ENCODE assay signal across 8 cellular contexts in the genomic region with DNA sequence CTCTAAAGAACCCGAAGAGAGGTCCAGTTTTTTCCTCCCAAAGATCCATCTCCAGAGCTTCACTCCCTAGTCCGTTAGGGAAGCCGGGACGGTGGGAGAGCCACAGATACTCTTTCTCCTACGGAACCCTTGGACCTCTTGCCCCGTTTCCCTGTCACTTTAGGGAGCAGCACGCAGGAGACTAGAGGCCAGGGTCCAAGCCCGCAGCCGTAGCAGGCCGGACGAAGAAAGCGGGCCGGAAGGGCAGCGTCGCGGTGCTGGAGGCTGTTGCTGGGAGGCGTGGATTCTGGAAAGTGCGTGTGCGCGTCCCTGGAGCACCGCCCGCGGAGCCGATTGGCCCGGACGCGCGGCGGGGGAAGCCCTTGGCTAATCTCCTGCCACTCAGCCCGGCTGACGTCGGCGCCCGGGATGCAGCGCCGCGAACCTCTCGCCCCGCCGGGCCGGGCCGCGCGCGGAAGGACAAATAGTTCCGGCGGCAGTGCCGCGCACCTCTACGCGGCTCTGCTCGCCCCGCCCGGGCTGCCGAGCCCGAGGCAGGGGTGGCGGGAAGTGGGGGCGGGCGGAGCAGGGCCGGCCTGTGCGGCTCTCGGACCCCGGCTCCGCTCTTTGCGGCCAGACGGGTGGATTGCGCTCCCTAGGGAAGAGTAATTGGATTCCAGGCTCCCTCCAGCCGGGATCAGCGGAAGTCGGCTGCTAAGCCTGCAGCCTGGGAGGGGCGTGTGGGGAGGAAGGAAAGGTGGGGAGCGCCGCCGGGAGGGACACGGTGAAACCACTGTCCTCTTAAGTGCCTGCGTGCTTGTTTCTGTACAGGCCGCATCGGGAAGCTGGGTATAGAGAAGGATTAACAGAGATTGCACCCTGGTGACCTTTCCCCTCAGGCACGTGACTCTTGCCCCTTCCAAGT. TPM values are rescaled to one million over a fixed set of nuclear protein-coding genes. Genes with fewer than 3 reads are reported as not detected.
DNase-seq lines count a peak whose midpoint lies in the region; ATAC-seq, FAIRE-seq and TF ChIP-seq lines count a peak whose summit lies in the region.

No MANE protein-coding gene starts in this region.

- peak overlapping the region; percentile 81 for H3K4me3 Mint-ChIP-seq in stimulated activated naive CD8-positive, alpha-beta T cell treated with anti-CD3 and anti-CD28 coated beads, Interleukin-15, Interleukin-2, amounts not matched to agents 100 ng/mL and 50 ng/mL, for 24 hours

- H3K27ac ChIP-seq in RWPE2 (ENCODE audit: poor library complexity, severe bottlenecking) (peak overlapping the region; percentile 70), neural cell (ENCODE audit: low read length) (peak overlapping the region; percentile 71)

- TF ChIP-seq POLR2A in H54 (IDR thresholded peaks at IDR 0.05; ENCODE audit: low read depth, low read length) = peak; percentile 88

- peak; percentile 88 for TF ChIP-seq EP300 in neural cell (conservative IDR thresholded peaks at IDR 0.05; ENCODE audit: poor library complexity, severe bottlenecking)

- peak overlapping the region; percentile 91 for H3K4me2 ChIP-seq in neural cell (ENCODE audit: low read length)

- H3K4me3 ChIP-seq in RWPE2 (ENCODE audit: severe bottlenecking) (peak overlapping the region; percentile 57), fibroblast of villous mesenchyme (ENCODE audit: low read depth, low read length) (peak overlapping the region; percentile 68), neural cell (ENCODE audit: low read length) (peak overlapping the region; percentile 80)

- H3K27me3 Mint-ChIP-seq in stimulated activated naive CD8-positive, alpha-beta T cell treated with anti-CD3 and anti-CD28 coated beads, Interleukin-15, Interleukin-2, amounts not matched to agents 100 ng/mL and 50 ng/mL, for 24 hours = no peaks in the 10 kb centered on the region

- no peaks in the 10 kb centered on the region for H3K36me3 Mint-ChIP-seq in stimulated activated naive CD8-positive, alpha-beta T cell treated with anti-CD3 and anti-CD28 coated beads, Interleukin-15, Interleukin-2, amounts not matched to agents 100 ng/mL and 50 ng/mL, for 24 hours (ENCODE audit: low read depth)

- FAIRE-seq in H54 (lab: Jason Lieb, UNC) = no peak

- no peaks in the 10 kb centered on the region for H3K9me2 ChIP-seq in neural cell (ENCODE audit: insufficient read depth, low read length)

- H2AFZ ChIP-seq in neural cell (ENCODE audit: low read depth, low read length) = peak overlapping the region; percentile 96

- H3K9me3 Mint-ChIP-seq in stimulated activated naive CD8-positive, alpha-beta T cell treated with anti-CD3 and anti-CD28 coated beads, Interleukin-15, Interleukin-2, amounts not matched to agents 100 ng/mL and 50 ng/mL, for 24 hours = no peaks in the 10 kb centered on the region

- H3K9ac ChIP-seq in ES-I3 (ENCODE audit: low read depth, low read length) (peak overlapping the region; percentile 49), neural cell (ENCODE audit: low read length) (peak overlapping the region; percentile 85)

- ATAC-seq in RWPE2 (ENCODE audit: low read depth) = peak; percentile 94

- H3K4me1 ChIP-seq in ES-I3 (ENCODE audit: insufficient read depth, low read length) (peaks cover 5% of the 10 kb centered on the region; the same call in 1 of the 2 replicates), RWPE2 (ENCODE audit: insufficient read depth, poor library complexity, severe bottlenecking) (peaks cover 8% of the 10 kb centered on the region)

- peaks cover 26% of the 10 kb centered on the region for H3K4me1 Mint-ChIP-seq in stimulated activated naive CD8-positive, alpha-beta T cell treated with anti-CD3 and anti-CD28 coated beads, Interleukin-15, Interleukin-2, amounts not matched to agents 100 ng/mL and 50 ng/mL, for 24 hours (ENCODE audit: low read depth)

- no peaks in the 10 kb centered on the region for H3K79me2 ChIP-seq in neural cell (replicated peaks; ENCODE audit: insufficient read depth, low read length)

- peak; percentile 47 for TF ChIP-seq CTCF in RWPE2 (IDR thresholded peaks at IDR 0.05; ENCODE audit: poor library complexity, severe bottlenecking)
- no peak for TF ChIP-seq CTCF in fibroblast of villous mesenchyme (IDR thresholded peaks at IDR 0.05; ENCODE audit: insufficient read depth, low read depth, low read length)
- no peak for TF ChIP-seq CTCF in neural cell (IDR thresholded peaks at IDR 0.05; ENCODE audit: poor library complexity, severe bottlenecking)

- H3K9me3 ChIP-seq in ES-I3 (ENCODE audit: control insufficient read depth, insufficient read depth, low read length) = no peaks in the 10 kb centered on the region
- no peaks in the 10 kb centered on the region for H3K9me3 ChIP-seq in RWPE2 (ENCODE audit: severe bottlenecking)
- no peaks in the 10 kb centered on the region for H3K9me3 ChIP-seq in neural cell (ENCODE audit: low read length)

- peak; percentile 47 for TF ChIP-seq RAD21 in neural cell (conservative IDR thresholded peaks at IDR 0.05)

- H3F3A ChIP-seq in neural cell (ENCODE audit: insufficient read depth, low read length, poor library complexity, severe bottlenecking) = peaks cover 9% of the 10 kb centered on the region

- no peaks in the 10 kb centered on the region for H3K27me3 ChIP-seq in RWPE2 (ENCODE audit: insufficient read depth, poor library complexity, severe bottlenecking)
- H3K27me3 ChIP-seq in neural cell (ENCODE audit: insufficient read depth, low read depth, low read length) = no peaks in the 10 kb centered on the region

- H3K36me3 ChIP-seq in ES-I3 (ENCODE audit: insufficient read depth, low read length) = no peaks in the 10 kb centered on the region
- H3K36me3 ChIP-seq in RWPE2 (ENCODE audit: low read depth) = no peaks in the 10 kb centered on the region
- H3K36me3 ChIP-seq in neural cell (ENCODE audit: insufficient read depth, low read length) = no peaks in the 10 kb centered on the region

- peak overlapping the region; percentile 88 for H3K27ac Mint-ChIP-seq in stimulated activated naive CD8-positive, alpha-beta T cell treated with anti-CD3 and anti-CD28 coated beads, Interleukin-15, Interleukin-2, amounts not matched to agents 100 ng/mL and 50 ng/mL, for 24 hours

- peak; percentile 70 for DNase-seq in H54 (ENCODE audit: insufficient read length, low spot score)
- DNase-seq in LoVo (ENCODE audit: low spot score) = peak; percentile 99
- peak; percentile 96 for DNase-seq in RWPE2 (ENCODE audit: low spot score)
- peak; percentile 75 for DNase-seq in activated gamma-delta T cell (lab: John Stamatoyannopoulos, UW)
- DNase-seq in fibroblast of villous mesenchyme (ENCODE audit: low read depth) = peak; percentile 97

- H4K20me1 ChIP-seq in neural cell (ENCODE audit: insufficient read depth) = no peaks in the 10 kb centered on the region

TF ChIP-seq in neural cell, 6 proteins besides CTCF, POLR2A, EP300 and RAD21:
- TF ChIP-seq MXI1 (conservative IDR thresholded peaks at IDR 0.05; ENCODE audit: poor library complexity, severe bottlenecking) = peak; percentile 60
- no peak for TF ChIP-seq EZH2 (IDR thresholded peaks at IDR 0.05; ENCODE audit: borderline replicate concordance, insufficient read depth, low read length, poor library complexity, severe bottlenecking)
- TF ChIP-seq SMC3 (conservative IDR thresholded peaks at IDR 0.05; ENCODE audit: poor library complexity) = peak; percentile 62
- peak; percentile 69 for TF ChIP-seq TAF1 (IDR thresholded peaks at IDR 0.05; ENCODE audit: low read depth)
- TF ChIP-seq POLR2AphosphoS5 (IDR thresholded peaks at IDR 0.05) = peak; percentile 65
- TF ChIP-seq, protein P1, sequence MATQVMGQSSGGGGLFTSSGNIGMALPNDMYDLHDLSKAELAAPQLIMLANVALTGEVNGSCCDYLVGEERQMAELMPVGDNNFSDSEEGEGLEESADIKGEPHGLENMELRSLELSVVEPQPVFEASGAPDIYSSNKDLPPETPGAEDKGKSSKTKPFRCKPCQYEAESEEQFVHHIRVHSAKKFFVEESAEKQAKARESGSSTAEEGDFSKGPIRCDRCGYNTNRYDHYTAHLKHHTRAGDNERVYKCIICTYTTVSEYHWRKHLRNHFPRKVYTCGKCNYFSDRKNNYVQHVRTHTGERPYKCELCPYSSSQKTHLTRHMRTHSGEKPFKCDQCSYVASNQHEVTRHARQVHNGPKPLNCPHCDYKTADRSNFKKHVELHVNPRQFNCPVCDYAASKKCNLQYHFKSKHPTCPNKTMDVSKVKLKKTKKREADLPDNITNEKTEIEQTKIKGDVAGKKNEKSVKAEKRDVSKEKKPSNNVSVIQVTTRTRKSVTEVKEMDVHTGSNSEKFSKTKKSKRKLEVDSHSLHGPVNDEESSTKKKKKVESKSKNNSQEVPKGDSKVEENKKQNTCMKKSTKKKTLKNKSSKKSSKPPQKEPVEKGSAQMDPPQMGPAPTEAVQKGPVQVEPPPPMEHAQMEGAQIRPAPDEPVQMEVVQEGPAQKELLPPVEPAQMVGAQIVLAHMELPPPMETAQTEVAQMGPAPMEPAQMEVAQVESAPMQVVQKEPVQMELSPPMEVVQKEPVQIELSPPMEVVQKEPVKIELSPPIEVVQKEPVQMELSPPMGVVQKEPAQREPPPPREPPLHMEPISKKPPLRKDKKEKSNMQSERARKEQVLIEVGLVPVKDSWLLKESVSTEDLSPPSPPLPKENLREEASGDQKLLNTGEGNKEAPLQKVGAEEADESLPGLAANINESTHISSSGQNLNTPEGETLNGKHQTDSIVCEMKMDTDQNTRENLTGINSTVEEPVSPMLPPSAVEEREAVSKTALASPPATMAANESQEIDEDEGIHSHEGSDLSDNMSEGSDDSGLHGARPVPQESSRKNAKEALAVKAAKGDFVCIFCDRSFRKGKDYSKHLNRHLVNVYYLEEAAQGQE (IDR thresholded peaks at IDR 0.05; ENCODE audit: borderline replicate concordance) = peak; percentile 16

RNA-seq across cellular contexts. Expression of gene TCF12, which starts 31.3 kb away (rescaled TPM):
- 99.5 and 110 TPM in 2 replicates for total RNA-seq in fibroblast of villous mesenchyme
- 46.1 and 52.7 TPM in 2 replicates for polyA plus RNA-seq in neural cell
- polyA minus RNA-seq in neural cell = 143 and 173 TPM in 2 replicates

Comparison
In these comparisons a context has a peak if more than half of its experiments do, and no peak if none do; other contexts are left out.
1. Peak in every context shown above with its lines: DNase-seq, ATAC-seq, H3K4me3 ChIP-seq and H3K27ac ChIP-seq.